Comparison of ENCODE assay signal across 1 cellular context in the genomic region with DNA sequence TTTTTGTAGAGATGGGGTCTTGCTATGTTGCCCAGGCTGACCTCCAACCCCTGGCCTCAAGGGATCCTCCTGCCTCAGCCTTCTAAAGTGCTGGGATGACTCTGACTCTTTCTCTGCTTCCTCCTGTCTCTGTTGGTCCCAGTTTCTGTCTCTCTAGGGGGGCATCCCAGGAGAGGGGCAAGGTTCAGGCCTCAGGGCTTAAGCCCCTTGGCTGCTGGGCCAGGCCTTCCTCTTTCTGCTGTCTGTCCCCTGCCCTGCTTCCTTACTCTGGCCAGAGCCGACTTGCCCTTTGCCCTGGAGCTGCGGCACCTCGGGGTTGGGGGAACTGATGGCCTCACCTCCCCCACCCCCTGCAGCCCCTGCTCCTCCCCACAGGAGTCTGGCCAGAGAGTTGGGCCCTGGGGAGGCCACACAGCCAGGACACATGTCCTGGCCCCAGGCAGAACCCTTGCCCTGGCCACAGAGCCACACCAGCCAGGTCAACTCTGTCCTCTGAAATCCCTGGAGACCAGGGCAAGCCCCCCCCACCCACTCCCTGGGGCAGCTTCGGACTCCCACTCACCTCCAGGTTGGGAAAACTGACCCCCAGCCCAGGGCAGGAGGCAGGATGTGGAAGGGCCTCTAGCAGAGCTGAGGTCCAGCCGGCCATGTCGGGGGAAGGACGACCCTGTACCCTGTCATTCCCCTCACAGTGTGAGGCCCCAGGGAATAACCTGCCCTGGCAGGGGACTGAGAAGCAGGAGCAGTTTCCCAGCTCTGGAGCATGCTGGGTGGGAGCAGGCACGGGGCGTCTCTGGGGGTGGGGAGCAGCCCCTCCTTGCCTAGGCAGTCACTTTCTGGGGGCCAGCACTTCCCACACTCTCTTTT.
TF ChIP-seq lines count a peak whose summit lies in the region.

No MANE protein-coding gene starts in this region.

TF ChIP-seq in HepG2, 621 proteins besides CTCF, POLR2A, EP300 and RAD21 (continued from another document and continues in another):
- TF ChIP-seq, protein P1, sequence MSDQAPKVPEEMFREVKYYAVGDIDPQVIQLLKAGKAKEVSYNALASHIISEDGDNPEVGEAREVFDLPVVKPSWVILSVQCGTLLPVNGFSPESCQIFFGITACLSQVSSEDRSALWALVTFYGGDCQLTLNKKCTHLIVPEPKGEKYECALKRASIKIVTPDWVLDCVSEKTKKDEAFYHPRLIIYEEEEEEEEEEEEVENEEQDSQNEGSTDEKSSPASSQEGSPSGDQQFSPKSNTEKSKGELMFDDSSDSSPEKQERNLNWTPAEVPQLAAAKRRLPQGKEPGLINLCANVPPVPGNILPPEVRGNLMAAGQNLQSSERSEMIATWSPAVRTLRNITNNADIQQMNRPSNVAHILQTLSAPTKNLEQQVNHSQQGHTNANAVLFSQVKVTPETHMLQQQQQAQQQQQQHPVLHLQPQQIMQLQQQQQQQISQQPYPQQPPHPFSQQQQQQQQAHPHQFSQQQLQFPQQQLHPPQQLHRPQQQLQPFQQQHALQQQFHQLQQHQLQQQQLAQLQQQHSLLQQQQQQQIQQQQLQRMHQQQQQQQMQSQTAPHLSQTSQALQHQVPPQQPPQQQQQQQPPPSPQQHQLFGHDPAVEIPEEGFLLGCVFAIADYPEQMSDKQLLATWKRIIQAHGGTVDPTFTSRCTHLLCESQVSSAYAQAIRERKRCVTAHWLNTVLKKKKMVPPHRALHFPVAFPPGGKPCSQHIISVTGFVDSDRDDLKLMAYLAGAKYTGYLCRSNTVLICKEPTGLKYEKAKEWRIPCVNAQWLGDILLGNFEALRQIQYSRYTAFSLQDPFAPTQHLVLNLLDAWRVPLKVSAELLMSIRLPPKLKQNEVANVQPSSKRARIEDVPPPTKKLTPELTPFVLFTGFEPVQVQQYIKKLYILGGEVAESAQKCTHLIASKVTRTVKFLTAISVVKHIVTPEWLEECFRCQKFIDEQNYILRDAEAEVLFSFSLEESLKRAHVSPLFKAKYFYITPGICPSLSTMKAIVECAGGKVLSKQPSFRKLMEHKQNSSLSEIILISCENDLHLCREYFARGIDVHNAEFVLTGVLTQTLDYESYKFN (CRISPR knock-in tag; conservative IDR thresholded peaks at IDR 0.05), result peak; percentile 91
- TF ChIP-seq ZNF709 (CRISPR knock-in tag; IDR thresholded peaks at IDR 0.05), result no peak
- peak; percentile 61; the same call in 1 of the 2 replicates for TF ChIP-seq POLR2AphosphoS5 (IDR thresholded peaks at IDR 0.05; ENCODE audit: low read depth, low read length)
- TF ChIP-seq ZNF256 (CRISPR knock-in tag; conservative IDR thresholded peaks at IDR 0.05), result no peak
- TF ChIP-seq, protein P2, sequence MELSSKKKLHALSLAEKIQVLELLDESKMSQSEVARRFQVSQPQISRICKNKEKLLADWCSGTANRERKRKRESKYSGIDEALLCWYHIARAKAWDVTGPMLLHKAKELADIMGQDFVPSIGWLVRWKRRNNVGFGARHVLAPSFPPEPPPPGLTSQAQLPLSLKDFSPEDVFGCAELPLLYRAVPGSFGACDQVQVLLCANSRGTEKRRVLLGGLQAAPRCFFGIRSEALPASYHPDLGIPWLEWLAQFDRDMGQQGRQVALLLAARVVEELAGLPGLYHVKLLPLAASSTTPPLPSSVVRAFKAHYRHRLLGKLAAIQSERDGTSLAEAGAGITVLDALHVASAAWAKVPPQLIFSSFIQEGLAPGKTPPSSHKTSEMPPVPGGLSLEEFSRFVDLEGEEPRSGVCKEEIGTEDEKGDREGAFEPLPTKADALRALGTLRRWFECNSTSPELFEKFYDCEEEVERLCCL (CRISPR knock-in tag; IDR thresholded peaks at IDR 0.05; ENCODE audit: borderline replicate concordance), result no peak
- TF ChIP-seq, protein P3, sequence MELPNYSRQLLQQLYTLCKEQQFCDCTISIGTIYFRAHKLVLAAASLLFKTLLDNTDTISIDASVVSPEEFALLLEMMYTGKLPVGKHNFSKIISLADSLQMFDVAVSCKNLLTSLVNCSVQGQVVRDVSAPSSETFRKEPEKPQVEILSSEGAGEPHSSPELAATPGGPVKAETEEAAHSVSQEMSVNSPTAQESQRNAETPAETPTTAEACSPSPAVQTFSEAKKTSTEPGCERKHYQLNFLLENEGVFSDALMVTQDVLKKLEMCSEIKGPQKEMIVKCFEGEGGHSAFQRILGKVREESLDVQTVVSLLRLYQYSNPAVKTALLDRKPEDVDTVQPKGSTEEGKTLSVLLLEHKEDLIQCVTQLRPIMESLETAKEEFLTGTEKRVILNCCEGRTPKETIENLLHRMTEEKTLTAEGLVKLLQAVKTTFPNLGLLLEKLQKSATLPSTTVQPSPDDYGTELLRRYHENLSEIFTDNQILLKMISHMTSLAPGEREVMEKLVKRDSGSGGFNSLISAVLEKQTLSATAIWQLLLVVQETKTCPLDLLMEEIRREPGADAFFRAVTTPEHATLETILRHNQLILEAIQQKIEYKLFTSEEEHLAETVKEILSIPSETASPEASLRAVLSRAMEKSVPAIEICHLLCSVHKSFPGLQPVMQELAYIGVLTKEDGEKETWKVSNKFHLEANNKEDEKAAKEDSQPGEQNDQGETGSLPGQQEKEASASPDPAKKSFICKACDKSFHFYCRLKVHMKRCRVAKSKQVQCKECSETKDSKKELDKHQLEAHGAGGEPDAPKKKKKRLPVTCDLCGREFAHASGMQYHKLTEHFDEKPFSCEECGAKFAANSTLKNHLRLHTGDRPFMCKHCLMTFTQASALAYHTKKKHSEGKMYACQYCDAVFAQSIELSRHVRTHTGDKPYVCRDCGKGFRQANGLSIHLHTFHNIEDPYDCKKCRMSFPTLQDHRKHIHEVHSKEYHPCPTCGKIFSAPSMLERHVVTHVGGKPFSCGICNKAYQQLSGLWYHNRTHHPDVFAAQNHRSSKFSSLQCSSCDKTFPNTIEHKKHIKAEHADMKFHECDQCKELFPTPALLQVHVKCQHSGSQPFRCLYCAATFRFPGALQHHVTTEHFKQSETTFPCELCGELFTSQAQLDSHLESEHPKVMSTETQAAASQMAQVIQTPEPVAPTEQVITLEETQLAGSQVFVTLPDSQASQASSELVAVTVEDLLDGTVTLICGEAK (IDR thresholded peaks at IDR 0.05), result no peak
- TF ChIP-seq, protein P3 (CRISPR knock-in tag; IDR thresholded peaks at IDR 0.05), result no peak
- TF ChIP-seq, protein P4, sequence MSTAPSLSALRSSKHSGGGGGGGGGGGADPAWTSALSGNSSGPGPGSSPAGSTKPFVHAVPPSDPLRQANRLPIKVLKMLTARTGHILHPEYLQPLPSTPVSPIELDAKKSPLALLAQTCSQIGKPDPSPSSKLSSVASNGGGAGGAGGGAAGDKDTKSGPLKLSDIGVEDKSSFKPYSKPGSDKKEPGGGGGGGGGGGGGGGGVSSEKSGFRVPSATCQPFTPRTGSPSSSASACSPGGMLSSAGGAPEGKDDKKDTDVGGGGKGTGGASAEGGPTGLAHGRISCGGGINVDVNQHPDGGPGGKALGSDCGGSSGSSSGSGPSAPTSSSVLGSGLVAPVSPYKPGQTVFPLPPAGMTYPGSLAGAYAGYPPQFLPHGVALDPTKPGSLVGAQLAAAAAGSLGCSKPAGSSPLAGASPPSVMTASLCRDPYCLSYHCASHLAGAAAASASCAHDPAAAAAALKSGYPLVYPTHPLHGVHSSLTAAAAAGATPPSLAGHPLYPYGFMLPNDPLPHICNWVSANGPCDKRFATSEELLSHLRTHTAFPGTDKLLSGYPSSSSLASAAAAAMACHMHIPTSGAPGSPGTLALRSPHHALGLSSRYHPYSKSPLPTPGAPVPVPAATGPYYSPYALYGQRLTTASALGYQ (CRISPR knock-in tag; IDR thresholded peaks at IDR 0.05), result no peak
- no peak for TF ChIP-seq ZMAT3 (CRISPR knock-in tag; conservative IDR thresholded peaks at IDR 0.05)
- 0 out of 2 replicates have a peak, but pooled peaks have one; percentile 39 for TF ChIP-seq ZNF777 (CRISPR knock-in tag; IDR thresholded peaks at IDR 0.05)
- no peak for TF ChIP-seq TCF7L2 (IDR thresholded peaks at IDR 0.05; ENCODE audit: low read depth, low read length)
- peak; percentile 61 for TF ChIP-seq SALL1 (CRISPR knock-in tag; IDR thresholded peaks at IDR 0.05)
- TF ChIP-seq WIZ (CRISPR knock-in tag; IDR thresholded peaks at IDR 0.05), result no peak
- TF ChIP-seq KDM2A (CRISPR knock-in tag; IDR thresholded peaks at IDR 0.05; ENCODE audit: borderline replicate concordance, low read depth), result no peak
- TF ChIP-seq, protein P5, sequence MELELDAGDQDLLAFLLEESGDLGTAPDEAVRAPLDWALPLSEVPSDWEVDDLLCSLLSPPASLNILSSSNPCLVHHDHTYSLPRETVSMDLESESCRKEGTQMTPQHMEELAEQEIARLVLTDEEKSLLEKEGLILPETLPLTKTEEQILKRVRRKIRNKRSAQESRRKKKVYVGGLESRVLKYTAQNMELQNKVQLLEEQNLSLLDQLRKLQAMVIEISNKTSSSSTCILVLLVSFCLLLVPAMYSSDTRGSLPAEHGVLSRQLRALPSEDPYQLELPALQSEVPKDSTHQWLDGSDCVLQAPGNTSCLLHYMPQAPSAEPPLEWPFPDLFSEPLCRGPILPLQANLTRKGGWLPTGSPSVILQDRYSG (CRISPR knock-in tag; IDR thresholded peaks at IDR 0.05), result no peak
- no peak for TF ChIP-seq JDP2 (CRISPR knock-in tag; IDR thresholded peaks at IDR 0.05; ENCODE audit: borderline replicate concordance)
- TF ChIP-seq, protein P6, sequence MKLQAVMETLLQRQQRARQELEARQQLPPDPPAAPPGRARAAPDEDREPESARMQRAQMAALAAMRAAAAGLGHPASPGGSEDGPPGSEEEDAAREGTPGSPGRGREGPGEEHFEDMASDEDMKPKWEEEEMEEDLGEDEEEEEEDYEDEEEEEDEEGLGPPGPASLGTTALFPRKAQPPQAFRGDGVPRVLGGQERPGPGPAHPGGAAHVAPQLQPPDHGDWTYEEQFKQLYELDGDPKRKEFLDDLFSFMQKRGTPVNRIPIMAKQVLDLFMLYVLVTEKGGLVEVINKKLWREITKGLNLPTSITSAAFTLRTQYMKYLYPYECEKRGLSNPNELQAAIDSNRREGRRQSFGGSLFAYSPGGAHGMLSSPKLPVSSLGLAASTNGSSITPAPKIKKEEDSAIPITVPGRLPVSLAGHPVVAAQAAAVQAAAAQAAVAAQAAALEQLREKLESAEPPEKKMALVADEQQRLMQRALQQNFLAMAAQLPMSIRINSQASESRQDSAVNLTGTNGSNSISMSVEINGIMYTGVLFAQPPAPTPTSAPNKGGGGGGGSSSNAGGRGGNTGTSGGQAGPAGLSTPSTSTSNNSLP (IDR thresholded peaks at IDR 0.05; ENCODE audit: low read depth, low read length), result no peak
- TF ChIP-seq TARDBP (CRISPR knock-in tag; IDR thresholded peaks at IDR 0.05), result peak; percentile 50; the same call in 1 of the 2 replicates
- peak; percentile 34; the same call in 1 of the 2 replicates for TF ChIP-seq FOXO1 (CRISPR knock-in tag; IDR thresholded peaks at IDR 0.05)
- TF ChIP-seq ZKSCAN5 (CRISPR knock-in tag; IDR thresholded peaks at IDR 0.05), result no peak; the same call in 1 of the 2 replicates
- no peak for TF ChIP-seq TOPORS (CRISPR knock-in tag; IDR thresholded peaks at IDR 0.05)
- 0 out of 2 replicates have a peak, but pooled peaks have one; percentile 47 for TF ChIP-seq ZBTB3 (CRISPR knock-in tag; IDR thresholded peaks at IDR 0.05; ENCODE audit: borderline replicate concordance, low read depth)
- TF ChIP-seq ZSCAN9 (CRISPR knock-in tag; IDR thresholded peaks at IDR 0.05; ENCODE audit: borderline replicate concordance), result no peak
- no peak for TF ChIP-seq RAD51 (IDR thresholded peaks at IDR 0.05; ENCODE audit: borderline replicate concordance)
- 0 out of 2 replicates have a peak, but pooled peaks have one; percentile 81 for TF ChIP-seq ADNP (CRISPR knock-in tag; IDR thresholded peaks at IDR 0.05)
- TF ChIP-seq SETDB1 (CRISPR knock-in tag; IDR thresholded peaks at IDR 0.05; ENCODE audit: borderline replicate concordance), result no peak
- TF ChIP-seq, protein P7, sequence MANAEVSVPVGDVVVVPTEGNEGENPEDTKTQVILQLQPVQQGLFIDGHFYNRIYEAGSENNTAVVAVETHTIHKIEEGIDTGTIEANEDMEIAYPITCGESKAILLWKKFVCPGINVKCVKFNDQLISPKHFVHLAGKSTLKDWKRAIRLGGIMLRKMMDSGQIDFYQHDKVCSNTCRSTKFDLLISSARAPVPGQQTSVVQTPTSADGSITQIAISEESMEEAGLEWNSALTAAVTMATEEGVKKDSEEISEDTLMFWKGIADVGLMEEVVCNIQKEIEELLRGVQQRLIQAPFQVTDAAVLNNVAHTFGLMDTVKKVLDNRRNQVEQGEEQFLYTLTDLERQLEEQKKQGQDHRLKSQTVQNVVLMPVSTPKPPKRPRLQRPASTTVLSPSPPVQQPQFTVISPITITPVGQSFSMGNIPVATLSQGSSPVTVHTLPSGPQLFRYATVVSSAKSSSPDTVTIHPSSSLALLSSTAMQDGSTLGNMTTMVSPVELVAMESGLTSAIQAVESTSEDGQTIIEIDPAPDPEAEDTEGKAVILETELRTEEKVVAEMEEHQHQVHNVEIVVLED (CRISPR knock-in tag; IDR thresholded peaks at IDR 0.05; ENCODE audit: borderline replicate concordance), result no peak
- no peak for TF ChIP-seq ERF (CRISPR knock-in tag; IDR thresholded peaks at IDR 0.05)
